Comparison of ENCODE assay signal across 2 cellular contexts in the genomic region with DNA sequence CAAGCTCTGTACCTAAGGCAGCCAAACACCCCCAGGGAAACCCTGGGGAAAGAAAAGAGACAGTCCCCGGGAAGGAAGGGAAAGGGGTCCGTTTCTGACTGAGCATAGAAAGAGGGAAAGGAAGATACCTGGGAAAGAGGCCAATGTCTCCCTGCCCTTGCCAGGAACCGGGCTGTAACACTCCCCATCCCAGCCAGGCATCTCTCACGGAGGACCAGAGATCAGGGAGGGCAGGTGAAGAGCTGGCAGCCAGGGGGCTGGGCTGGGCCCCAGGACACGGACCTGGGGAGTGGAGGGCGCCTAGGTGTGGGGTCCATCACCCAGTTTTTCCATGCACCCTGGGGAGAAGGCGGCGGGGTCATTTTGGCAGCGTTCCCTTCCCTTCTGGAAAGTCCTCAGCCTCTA.
TF ChIP-seq lines count a peak whose summit lies in the region.

No MANE protein-coding gene starts in this region.

TF ChIP-seq in H1, 55 proteins besides CTCF, POLR2A, EP300 and RAD21 (continued from another document):
- no peak for TF ChIP-seq TEAD4 (IDR thresholded peaks at IDR 0.05; ENCODE audit: low read depth, low read length)

TF ChIP-seq in neural cell, 6 proteins besides CTCF, POLR2A, EP300 and RAD21:
- TF ChIP-seq SMC3 (conservative IDR thresholded peaks at IDR 0.05; ENCODE audit: poor library complexity) (no peak), POLR2AphosphoS5 (IDR thresholded peaks at IDR 0.05) (no peak), MXI1 (conservative IDR thresholded peaks at IDR 0.05; ENCODE audit: poor library complexity, severe bottlenecking) (no peak), EZH2 (IDR thresholded peaks at IDR 0.05; ENCODE audit: borderline replicate concordance, insufficient read depth, low read length, poor library complexity, severe bottlenecking) (no peak), TAF1 (IDR thresholded peaks at IDR 0.05; ENCODE audit: low read depth) (no peak)
- TF ChIP-seq, protein P1, sequence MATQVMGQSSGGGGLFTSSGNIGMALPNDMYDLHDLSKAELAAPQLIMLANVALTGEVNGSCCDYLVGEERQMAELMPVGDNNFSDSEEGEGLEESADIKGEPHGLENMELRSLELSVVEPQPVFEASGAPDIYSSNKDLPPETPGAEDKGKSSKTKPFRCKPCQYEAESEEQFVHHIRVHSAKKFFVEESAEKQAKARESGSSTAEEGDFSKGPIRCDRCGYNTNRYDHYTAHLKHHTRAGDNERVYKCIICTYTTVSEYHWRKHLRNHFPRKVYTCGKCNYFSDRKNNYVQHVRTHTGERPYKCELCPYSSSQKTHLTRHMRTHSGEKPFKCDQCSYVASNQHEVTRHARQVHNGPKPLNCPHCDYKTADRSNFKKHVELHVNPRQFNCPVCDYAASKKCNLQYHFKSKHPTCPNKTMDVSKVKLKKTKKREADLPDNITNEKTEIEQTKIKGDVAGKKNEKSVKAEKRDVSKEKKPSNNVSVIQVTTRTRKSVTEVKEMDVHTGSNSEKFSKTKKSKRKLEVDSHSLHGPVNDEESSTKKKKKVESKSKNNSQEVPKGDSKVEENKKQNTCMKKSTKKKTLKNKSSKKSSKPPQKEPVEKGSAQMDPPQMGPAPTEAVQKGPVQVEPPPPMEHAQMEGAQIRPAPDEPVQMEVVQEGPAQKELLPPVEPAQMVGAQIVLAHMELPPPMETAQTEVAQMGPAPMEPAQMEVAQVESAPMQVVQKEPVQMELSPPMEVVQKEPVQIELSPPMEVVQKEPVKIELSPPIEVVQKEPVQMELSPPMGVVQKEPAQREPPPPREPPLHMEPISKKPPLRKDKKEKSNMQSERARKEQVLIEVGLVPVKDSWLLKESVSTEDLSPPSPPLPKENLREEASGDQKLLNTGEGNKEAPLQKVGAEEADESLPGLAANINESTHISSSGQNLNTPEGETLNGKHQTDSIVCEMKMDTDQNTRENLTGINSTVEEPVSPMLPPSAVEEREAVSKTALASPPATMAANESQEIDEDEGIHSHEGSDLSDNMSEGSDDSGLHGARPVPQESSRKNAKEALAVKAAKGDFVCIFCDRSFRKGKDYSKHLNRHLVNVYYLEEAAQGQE (IDR thresholded peaks at IDR 0.05; ENCODE audit: borderline replicate concordance), result no peak
